In the genomic region with DNA sequence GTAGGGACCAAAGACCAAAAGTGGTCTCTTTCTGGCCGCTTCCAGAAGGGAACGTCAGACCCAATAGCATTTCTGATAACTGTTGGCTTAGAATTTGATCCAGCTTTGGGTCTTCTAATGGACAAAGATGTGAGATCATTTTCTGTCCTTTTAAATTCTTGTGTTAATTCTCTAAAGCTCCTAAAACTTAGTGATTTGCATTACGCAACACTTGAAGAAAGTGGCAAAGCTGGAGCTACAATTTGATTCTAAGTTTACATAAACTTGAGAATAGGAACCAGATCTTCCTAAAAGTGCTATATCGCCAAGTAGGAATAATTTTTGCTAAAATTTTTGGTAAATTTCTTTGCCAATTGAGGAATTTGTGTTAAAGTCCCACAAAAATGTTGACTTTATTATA, we compare ENCODE assay signal across 35 cellular contexts. TPM values are rescaled to one million over a fixed set of nuclear protein-coding genes. Genes with fewer than 3 reads are reported as not detected.
"Had no signal": no experiment of that assay in that cellular context is flagged by ENCODE, and none has a peak within 500 bp of the region (broad histone marks: within the 10 kb centered on the region; RNA-seq: fewer than 3 reads in every experiment).

No MANE protein-coding gene starts in this region.

- H3K9me3 Mint-ChIP-seq: activated CD4-positive, alpha-beta T cell treated with anti-CD3 and anti-CD28 coated beads, Interleukin-2, amount 10 ng/mL, durations not matched to agents 7 days and 5 days; activated CD8-positive, alpha-beta T cell treated with anti-CD3 and anti-CD28 coated beads for 36 hours; activated naive CD4-positive, alpha-beta T cell treated with anti-CD3 and anti-CD28 coated beads for 36 hours; activated naive CD4-positive, alpha-beta T cell treated with anti-CD3 and anti-CD28 coated beads, Interleukin-2, amount 50 U/mL, for 72 hours; activated naive CD8-positive, alpha-beta T cell treated with anti-CD3 and anti-CD28 coated beads for 36 hours; activated T-cell treated with anti-CD3 and anti-CD28 coated beads, Interleukin-2, amount 50 U/mL, for 4 hours; activated T-cell treated with anti-CD3 and anti-CD28 coated beads, Interleukin-2, amount 50 U/mL, for 72 hours; activated T-helper 1 cell treated with anti-CD3 and anti-CD28 coated beads, Interleukin-12 subunit alpha, Interleukin-12 subunit beta, Interleukin-2, Interleukin-4 antibody, amounts not matched to agents 30 ng/mL and 10 ng/mL and 1 ng/mL, durations not matched to agents 14 hours and 24 hours and 36 hours; activated T-helper 17 cell treated with anti-CD3 and anti-CD28 coated beads, Interleukin-2, amount 50 U/mL, for 72 hours; T-helper 1 cell treated with Interleukin-12 subunit alpha and Interleukin-12 subunit beta and Interleukin-4 antibody, amounts not matched to agents 30 μg/mL and 1 μg/mL, for 36 hours; T-helper 2 cell treated with Interferon-gamma antibody and Interleukin-4, amounts not matched to agents 5 μg/mL and 100 μg/mL, for 36 hours; WTC11 had no signal

- ATAC-seq: activated CD4-positive, alpha-beta T cell treated with anti-CD3 and anti-CD28 coated beads for 36 hours; activated CD4-positive, CD25-positive, alpha-beta regulatory T cell treated with anti-CD3 and anti-CD28 coated beads, Interleukin-2, amount 50 U/mL, for 24 hours; activated CD8-positive, alpha-beta T cell treated with anti-CD3 and anti-CD28 coated beads for 36 hours; activated naive CD4-positive, alpha-beta T cell treated with anti-CD3 and anti-CD28 coated beads, Interleukin-2, amount 50 U/mL, for 72 hours; activated T-cell treated with anti-CD3 and anti-CD28 coated beads, Interleukin-2, amount 50 U/mL, for 4 hours; activated T-cell treated with anti-CD3 and anti-CD28 coated beads, Interleukin-2, amount 50 U/mL, for 72 hours; activated T-helper 17 cell treated with anti-CD3 and anti-CD28 coated beads, Interleukin-2, amount 50 U/mL, for 72 hours; body of pancreas had no signal

- H3K36me3 ChIP-seq: adrenal gland, brain microvascular endothelial cell, breast epithelium, WERI-Rb-1 had no signal

- H3K36me3 Mint-ChIP-seq: activated naive CD4-positive, alpha-beta T cell treated with anti-CD3 and anti-CD28 coated beads, Interleukin-2, amount 50 U/mL, for 72 hours; activated naive CD8-positive, alpha-beta T cell treated with anti-CD3 and anti-CD28 coated beads for 36 hours; WTC11 had no signal

- H3K4me3 ChIP-seq: adrenal gland, body of pancreas, breast epithelium had no signal

- H3K27me3 ChIP-seq: adrenal gland, body of pancreas, brain microvascular endothelial cell, breast epithelium had no signal

- FAIRE-seq: astrocyte had no signal

- H3K27ac Mint-ChIP-seq: activated CD4-positive, alpha-beta T cell treated with anti-CD3 and anti-CD28 coated beads for 36 hours; activated CD4-positive, alpha-beta T cell treated with anti-CD3 and anti-CD28 coated beads, Interleukin-2, amount 10 ng/mL, durations not matched to agents 7 days and 5 days; activated CD8-positive, alpha-beta T cell treated with anti-CD3 and anti-CD28 coated beads for 36 hours; activated naive CD4-positive, alpha-beta T cell treated with anti-CD3 and anti-CD28 coated beads for 36 hours; activated naive CD4-positive, alpha-beta T cell treated with anti-CD3 and anti-CD28 coated beads, Interleukin-2, amount 50 U/mL, for 72 hours; activated naive CD8-positive, alpha-beta T cell treated with anti-CD3 and anti-CD28 coated beads for 36 hours; activated T-cell treated with anti-CD3 and anti-CD28 coated beads, Interleukin-2, amount 50 U/mL, for 72 hours; activated T-helper 1 cell treated with anti-CD3 and anti-CD28 coated beads, Interleukin-12 subunit alpha, Interleukin-12 subunit beta, Interleukin-2, Interleukin-4 antibody, amounts not matched to agents 30 ng/mL and 10 ng/mL and 1 ng/mL, durations not matched to agents 14 hours and 24 hours and 36 hours; activated T-helper 17 cell treated with anti-CD3 and anti-CD28 coated beads, Interleukin-2, amount 50 U/mL, for 72 hours; T-helper 1 cell treated with Interleukin-12 subunit alpha and Interleukin-12 subunit beta and Interleukin-4 antibody, amounts not matched to agents 30 μg/mL and 1 μg/mL, for 36 hours; T-helper 2 cell treated with Interferon-gamma antibody and Interleukin-4, amounts not matched to agents 5 μg/mL and 100 μg/mL, for 36 hours; WTC11 had no signal

- H3K27ac ChIP-seq: adrenal gland, body of pancreas, brain microvascular endothelial cell, breast epithelium, WERI-Rb-1 had no signal

- H3K4me3 Mint-ChIP-seq: activated CD4-positive, alpha-beta T cell treated with anti-CD3 and anti-CD28 coated beads for 36 hours; activated CD4-positive, alpha-beta T cell treated with anti-CD3 and anti-CD28 coated beads, Interleukin-2, amount 10 ng/mL, durations not matched to agents 7 days and 5 days; activated CD8-positive, alpha-beta T cell treated with anti-CD3 and anti-CD28 coated beads for 36 hours; activated naive CD4-positive, alpha-beta T cell treated with anti-CD3 and anti-CD28 coated beads for 36 hours; activated naive CD8-positive, alpha-beta T cell treated with anti-CD3 and anti-CD28 coated beads for 36 hours; activated T-cell treated with anti-CD3 and anti-CD28 coated beads, Interleukin-2, amount 50 U/mL, for 4 hours; activated T-cell treated with anti-CD3 and anti-CD28 coated beads, Interleukin-2, amount 50 U/mL, for 72 hours; activated T-helper 1 cell treated with anti-CD3 and anti-CD28 coated beads, Interleukin-12 subunit alpha, Interleukin-12 subunit beta, Interleukin-2, Interleukin-4 antibody, amounts not matched to agents 30 ng/mL and 10 ng/mL and 1 ng/mL, durations not matched to agents 14 hours and 24 hours and 36 hours; activated T-helper 17 cell treated with anti-CD3 and anti-CD28 coated beads, Interleukin-2, amount 50 U/mL, for 72 hours; T-helper 1 cell treated with Interleukin-12 subunit alpha and Interleukin-12 subunit beta and Interleukin-4 antibody, amounts not matched to agents 30 μg/mL and 1 μg/mL, for 36 hours; T-helper 2 cell treated with Interferon-gamma antibody and Interleukin-4, amounts not matched to agents 5 μg/mL and 100 μg/mL, for 36 hours; WTC11 had no signal

- H3K4me1 ChIP-seq: adrenal gland, body of pancreas, breast epithelium had no signal

- DNase-seq: activated CD4-positive, alpha-beta T cell treated with anti-CD3 and anti-CD28 coated beads for 1 hour; activated CD4-positive, alpha-beta T cell treated with anti-CD3 and anti-CD28 coated beads for 48 hours; activated CD4-positive, alpha-beta T cell treated with anti-CD3 and anti-CD28 coated beads, Interleukin-2, amount 10 ng/mL, durations not matched to agents 7 days and 5 days; activated CD4-positive, alpha-beta T cell treated with anti-CD3 and anti-CD28 coated beads, Interleukin-2, amount 50 U/mL, for 48 hours; activated CD4-positive, CD25-positive, alpha-beta regulatory T cell; activated CD8-positive, alpha-beta memory T cell treated with anti-CD3 and anti-CD28 coated beads, Interleukin-2, amount 50 U/mL, for 4 hours; activated effector memory CD4-positive, alpha-beta T cell treated with anti-CD3 and anti-CD28 coated beads, Interleukin-2, amount 50 U/mL, for 16 hours; activated gamma-delta T cell treated with Interleukin-2 at 50 U/mL for 16 hours; activated naive CD4-positive, alpha-beta T cell; activated naive CD4-positive, alpha-beta T cell treated with anti-CD3 and anti-CD28 coated beads, Interleukin-2, amount 50 U/mL, for 16 hours; activated naive CD8-positive, alpha-beta T cell treated with anti-CD3 and anti-CD28 coated beads for 36 hours; activated T-cell treated with anti-CD3 and anti-CD28 coated beads for 4 hours; activated T-cell treated with anti-CD3 and anti-CD28 coated beads, Interleukin-2, amount 50 U/mL, for 1 hour; activated T-cell treated with anti-CD3 and anti-CD28 coated beads, Interleukin-2, amount 50 U/mL, for 4 hours; activated T-cell treated with anti-CD3 and anti-CD28 coated beads, Interleukin-2, amount 50 U/mL, for 72 hours; adrenal gland; amniotic stem cell; aorta; central memory CD4-positive, alpha-beta T cell; T-helper 9 cell had no signal

- H3K27me3 Mint-ChIP-seq: activated CD4-positive, alpha-beta T cell treated with anti-CD3 and anti-CD28 coated beads for 36 hours; activated CD4-positive, alpha-beta T cell treated with anti-CD3 and anti-CD28 coated beads, Interleukin-2, amount 10 ng/mL, durations not matched to agents 7 days and 5 days; activated T-helper 17 cell treated with anti-CD3 and anti-CD28 coated beads, Interleukin-2, amount 50 U/mL, for 72 hours had no signal

- H3K9me3 ChIP-seq: adrenal gland, body of pancreas, breast epithelium had no signal

- H3K4me1 Mint-ChIP-seq: activated CD4-positive, alpha-beta T cell treated with anti-CD3 and anti-CD28 coated beads for 36 hours; activated CD4-positive, alpha-beta T cell treated with anti-CD3 and anti-CD28 coated beads, Interleukin-2, amount 10 ng/mL, durations not matched to agents 7 days and 5 days; activated naive CD8-positive, alpha-beta T cell treated with anti-CD3 and anti-CD28 coated beads for 36 hours; activated T-helper 17 cell treated with anti-CD3 and anti-CD28 coated beads, Interleukin-2, amount 50 U/mL, for 72 hours had no signal

RNA-seq across cellular contexts. Expression of a gene that starts 21.6 kb away (rescaled TPM):
- total RNA-seq: activated CD4-positive, alpha-beta T cell treated with anti-CD3 and anti-CD28 coated beads, Interleukin-2, amount 10 ng/mL, durations not matched to agents 7 days and 5 days had no signal
